1 cellular context compared by ENCODE assay signal in the genomic region with DNA sequence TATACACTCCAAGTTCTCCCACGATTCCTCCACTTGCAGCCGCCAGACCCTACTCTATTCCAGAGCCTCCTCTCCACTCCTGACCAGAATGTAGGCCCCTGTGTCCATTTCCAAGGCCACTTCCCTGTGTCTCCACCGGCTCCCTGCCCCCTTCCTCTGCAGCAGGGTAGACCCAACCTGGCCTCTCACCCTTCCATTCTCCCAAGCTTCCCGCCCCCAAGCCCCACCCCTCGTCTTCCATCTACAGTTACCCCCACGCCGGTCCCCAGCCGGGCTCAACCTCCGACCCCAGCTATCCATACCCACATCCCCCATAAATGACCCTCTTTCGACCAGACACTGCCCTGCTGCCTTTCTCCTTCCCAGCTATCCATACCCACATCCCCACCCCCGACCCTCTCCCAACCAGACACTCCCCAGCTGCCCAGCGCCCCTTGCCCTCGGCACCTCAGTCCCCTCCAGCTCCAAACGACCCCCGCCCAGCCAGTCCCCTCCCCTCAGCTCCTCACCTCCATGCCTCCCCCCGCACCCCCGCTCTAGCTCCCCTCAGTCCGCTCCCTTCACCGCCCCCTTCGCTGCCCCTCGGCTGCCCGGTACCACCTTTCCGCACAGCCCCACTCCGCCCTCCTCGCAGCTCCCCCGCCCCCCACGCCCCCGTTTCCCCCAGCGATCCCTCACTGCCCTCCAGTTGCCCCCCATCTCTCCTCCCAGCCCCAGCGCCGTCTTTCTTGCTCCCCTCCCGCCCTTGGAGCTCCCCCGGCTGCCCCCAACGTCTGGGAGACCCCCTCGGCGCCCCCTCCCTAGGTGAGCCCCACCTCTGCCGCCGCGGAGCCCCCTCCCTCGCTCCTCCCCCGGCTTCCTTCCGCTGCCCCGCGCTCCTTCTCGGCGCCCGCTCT.
TF ChIP-seq lines count a peak whose summit lies in the region.

No MANE protein-coding gene starts in this region.

TF ChIP-seq in endothelial cell of umbilical vein, 7 proteins besides CTCF, POLR2A, EP300 and RAD21 (continued from another document):
- TF ChIP-seq EZH2 (IDR thresholded peaks at IDR 0.05; ENCODE audit: borderline replicate concordance, low read depth, low read length, severe bottlenecking): no peak
- no peak for TF ChIP-seq GATA2 (IDR thresholded peaks at IDR 0.05; ENCODE audit: insufficient read depth, insufficient read length, low read depth, low read length)
- no peak for TF ChIP-seq FOS (IDR thresholded peaks at IDR 0.05; ENCODE audit: borderline replicate concordance, insufficient read depth, low read length)
- no peak for TF ChIP-seq MAX (IDR thresholded peaks at IDR 0.05; ENCODE audit: insufficient read depth, insufficient read length)
- no peak for TF ChIP-seq MYC (IDR thresholded peaks at IDR 0.05; ENCODE audit: low read depth, low read length)
TF ChIP-seq in endothelial cell of umbilical vein: peak in this region for 0.
